ENCODE assay signal across 21 cellular contexts in the genomic region with DNA sequence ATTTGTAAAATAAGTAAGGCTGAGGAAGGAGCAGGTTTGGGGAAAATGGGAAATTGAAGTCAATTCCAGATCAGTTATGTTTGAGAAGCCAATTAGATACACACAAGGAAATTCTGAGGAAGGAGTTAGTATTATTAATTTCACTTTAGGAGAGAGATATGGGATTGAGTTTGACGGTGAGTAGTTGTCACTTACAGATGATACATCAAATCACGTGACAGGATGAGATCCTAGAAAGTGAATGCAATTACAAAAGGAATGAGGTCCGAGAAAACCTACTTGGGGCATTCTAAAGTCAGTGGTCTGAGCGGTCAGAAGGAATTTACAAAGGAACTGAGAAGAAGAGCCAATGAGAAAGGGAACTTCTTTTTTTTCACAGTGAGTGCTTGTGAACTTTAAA.
"Had no signal": no experiment of that assay in that cellular context is flagged by ENCODE, and none has a peak within 500 bp of the region (broad histone marks: within the 10 kb centered on the region; RNA-seq: fewer than 3 reads in every experiment).

No MANE protein-coding gene starts in this region.

- H3K9ac ChIP-seq: SK-N-SH had no signal

- H3K36me3 Mint-ChIP-seq: T-cell had no signal

- DNase-seq: Karpas-422, KG1, MM.1S, NCI-H1092 treated with DMSO at 0.1 percent for 48 hours, NCI-H1436, NCI-H187, NCI-H2029, NCI-H2081 treated with DMSO at 0.1 percent for 48 hours, NCI-H2171, NCI-H226, NCI-H446, NCI-H510A, NCI-H524 treated with DMSO at 0.1 percent for 48 hours, NCI-H774, Right ventricle myocardium superior, RPMI8226, SK-N-SH, SW 1271, T-cell had no signal

- H3K9me2 ChIP-seq: SK-N-SH had no signal

- H3K27me3 Mint-ChIP-seq: T-cell had no signal

- FAIRE-seq: HTR-8/SVneo, RCC 7860 had no signal

- H3K9me3 ChIP-seq: SK-N-SH had no signal

- H3K4me1 Mint-ChIP-seq: T-cell had no signal

- H3K27ac Mint-ChIP-seq: T-cell had no signal

- H3K4me2 ChIP-seq: SK-N-SH had no signal

- ATAC-seq: T-cell had no signal

- H3K4me3 Mint-ChIP-seq: T-cell had no signal
